10 cellular contexts compared by ENCODE assay signal in the genomic region with DNA sequence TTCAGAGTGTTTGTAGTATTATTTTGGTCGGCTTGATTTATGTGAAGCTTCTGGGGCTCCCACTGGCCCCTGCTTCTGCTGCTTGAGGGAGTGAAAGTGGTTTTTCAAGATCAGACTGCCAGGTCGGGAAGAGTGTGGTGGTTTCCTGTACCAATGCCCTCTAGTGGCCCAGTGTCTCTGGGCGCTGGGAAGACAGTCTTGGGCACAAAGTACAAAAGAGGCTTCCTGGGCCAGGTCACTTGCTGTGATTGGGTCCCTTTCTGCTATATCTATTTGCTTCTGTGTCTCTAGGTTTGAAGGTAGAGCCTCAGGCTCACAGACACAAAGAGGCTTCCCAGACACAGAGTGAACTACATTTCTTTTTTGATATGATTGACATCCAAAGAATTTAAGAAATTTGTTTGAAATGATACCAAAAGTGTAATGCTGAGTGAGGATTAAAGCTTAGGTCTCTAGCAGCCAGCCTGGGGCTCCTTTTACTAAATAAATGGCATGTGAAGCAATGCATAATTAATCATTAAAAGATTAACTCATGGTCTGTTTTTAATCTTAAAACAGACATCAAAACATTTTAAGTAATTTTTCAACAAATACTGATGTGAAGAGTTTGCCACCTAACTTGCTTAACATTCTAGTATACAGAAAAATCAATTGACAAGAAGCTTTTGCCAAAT. TPM values are rescaled to one million over a fixed set of nuclear protein-coding genes. Genes with fewer than 3 reads are reported as not detected.
DNase-seq lines count a peak whose midpoint lies in the region; ATAC-seq and TF ChIP-seq lines count a peak whose summit lies in the region.
"Had no signal": no experiment of that assay in that cellular context is flagged by ENCODE, and none has a peak within 500 bp of the region (broad histone marks: within the 10 kb centered on the region; RNA-seq: fewer than 3 reads in every experiment).

No MANE protein-coding gene starts in this region.

- H3K36me3 Mint-ChIP-seq in activated B cell treated with CpG ODN at 0.5 μM for 24 hours (ENCODE audit: low read depth), result peaks cover 16% of the 10 kb centered on the region
- H3K36me3 Mint-ChIP-seq: activated naive CD4-positive, alpha-beta T cell treated with anti-CD3 and anti-CD28 coated beads, Interleukin-2, amount 50 U/mL, for 24 hours had no signal

- H3K27ac Mint-ChIP-seq in activated B cell treated with CpG ODN at 0.5 μM for 24 hours, result no peak overlapping the region
- H3K27ac Mint-ChIP-seq: activated naive CD4-positive, alpha-beta T cell treated with anti-CD3 and anti-CD28 coated beads, Interleukin-2, amount 50 U/mL, for 24 hours; CD4-positive, alpha-beta memory T cell had no signal

- CTCF ChIA-PET in activated B cell treated with CpG ODN at 0.5 μM for 24 hours (lab: Charles Lee), result interaction anchor here (1.0 to 2.0 kb wide), 2 partner anchors 15 to 20 kb away, joined by 3 to 5 read pairs; no protein-coding TSS in a partner anchor

- H3K9me3 Mint-ChIP-seq in activated B cell treated with CpG ODN at 0.5 μM for 24 hours, result no peaks in the 10 kb centered on the region
- H3K9me3 Mint-ChIP-seq: activated naive CD4-positive, alpha-beta T cell treated with anti-CD3 and anti-CD28 coated beads, Interleukin-2, amount 50 U/mL, for 24 hours had no signal

- POLR2A ChIA-PET in activated B cell treated with CpG ODN at 0.5 μM for 24 hours (lab: Charles Lee), result interaction anchor here (1.1 kb wide), 1 partner anchor 65 kb away, joined by 5 read pairs; no protein-coding TSS in a partner anchor

- no peaks in the 10 kb centered on the region for H3K27me3 Mint-ChIP-seq in activated B cell treated with CpG ODN at 0.5 μM for 24 hours
- H3K27me3 Mint-ChIP-seq: activated naive CD4-positive, alpha-beta T cell treated with anti-CD3 and anti-CD28 coated beads, Interleukin-2, amount 50 U/mL, for 24 hours had no signal

- intact Hi-C loops in activated B cell treated with CpG ODN at 0.5 μM for 24 hours (cut with micrococcal nuclease), result loop anchor here (1.0 to 10.0 kb wide), 5 partner anchors 57 to 320 kb away; a partner anchor contains a TSS

- TF ChIP-seq CTCF in activated B cell treated with CpG ODN at 0.5 μM for 24 hours (IDR thresholded peaks at IDR 0.05), result no peak

- H3K4me1 Mint-ChIP-seq in activated B cell treated with CpG ODN at 0.5 μM for 24 hours, result peaks cover 5% of the 10 kb centered on the region

- DNase-seq in NCI-H2171 treated with DMSO at 0.1 percent for 48 hours (lab: John Stamatoyannopoulos, UW) (peak; percentile 11), NCI-H2171 (lab: John Stamatoyannopoulos, UW) (no peak), activated B cell treated with CpG ODN at 0.5 μM for 24 hours (no peak), iPS DF 19.7 (ENCODE audit: low read depth, low spot score) (peak; percentile 47), mesenteric fat pad (ENCODE audit: low spot score) (no peak)
- peak; percentile 23 for DNase-seq in stimulated activated naive CD8-positive, alpha-beta T cell treated with anti-CD3 and anti-CD28 coated beads, Interleukin-15, Interleukin-2, amounts not matched to agents 100 U/mL and 50 U/mL, for 24 hours

- ATAC-seq in GM21390 (IDR thresholded peaks at IDR 0.05; ENCODE audit: unreplicated experiment) (peak; percentile 96), HG03558 (IDR thresholded peaks at IDR 0.05; ENCODE audit: extremely low read depth, unreplicated experiment) (peak; percentile 66), activated B cell treated with CpG ODN at 0.5 μM for 24 hours (ENCODE audit: low read depth) (peak; percentile 72)
- ATAC-seq in stimulated activated naive CD8-positive, alpha-beta T cell treated with anti-CD3 and anti-CD28 coated beads, Interleukin-15, Interleukin-2, amounts not matched to agents 100 U/mL and 50 U/mL, for 24 hours, result peak; percentile 85

- H3K4me3 Mint-ChIP-seq in activated B cell treated with CpG ODN at 0.5 μM for 24 hours, result no peak overlapping the region
- H3K4me3 Mint-ChIP-seq: activated naive CD4-positive, alpha-beta T cell treated with anti-CD3 and anti-CD28 coated beads, Interleukin-2, amount 50 U/mL, for 24 hours; CD4-positive, alpha-beta memory T cell had no signal

RNA-seq across cellular contexts. Expression of a gene that starts 36.3 kb away (rescaled TPM):
- total RNA-seq in activated B cell treated with CpG ODN at 0.5 μM for 24 hours (4.1 and 4.7 TPM in 2 replicates), mesenteric fat pad (3.2 TPM)

Comparison
In these comparisons a context has a peak if more than half of its experiments do, and no peak if none do; other contexts are left out.
1. DNase-seq: peak in NCI-H2171 treated with DMSO at 0.1 percent for 48 hours (single experiment), iPS DF 19.7 (single experiment) and stimulated activated naive CD8-positive, alpha-beta T cell treated with anti-CD3 and anti-CD28 coated beads, Interleukin-15, Interleukin-2, amounts not matched to agents 100 U/mL and 50 U/mL, for 24 hours (single experiment); none in NCI-H2171 (single experiment), activated B cell treated with CpG ODN at 0.5 μM for 24 hours (single experiment) and mesenteric fat pad (single experiment).
2. Peak in every context shown above with its lines, with median percentiles within 50 percentile points of each other: ATAC-seq.